1 cellular context compared by ENCODE assay signal in genomic region chr7:34219153-34219552, GRCh38.
TF ChIP-seq lines count a peak whose summit lies in the region.

No MANE protein-coding gene starts in this region.

TF ChIP-seq in GM23338, 12 proteins besides CTCF, POLR2A, EP300 and RAD21 (continued from another document):
- TF ChIP-seq ZNF462 (CRISPR knock-in tag; IDR thresholded peaks at IDR 0.05) (peak; percentile 27; the same call in 1 of the 2 replicates), NANOG (IDR thresholded peaks at IDR 0.05; ENCODE audit: borderline replicate concordance) (peak; percentile 32; the same call in 1 of the 2 replicates)
